ENCODE assay signal across 36 cellular contexts in the genomic region with DNA sequence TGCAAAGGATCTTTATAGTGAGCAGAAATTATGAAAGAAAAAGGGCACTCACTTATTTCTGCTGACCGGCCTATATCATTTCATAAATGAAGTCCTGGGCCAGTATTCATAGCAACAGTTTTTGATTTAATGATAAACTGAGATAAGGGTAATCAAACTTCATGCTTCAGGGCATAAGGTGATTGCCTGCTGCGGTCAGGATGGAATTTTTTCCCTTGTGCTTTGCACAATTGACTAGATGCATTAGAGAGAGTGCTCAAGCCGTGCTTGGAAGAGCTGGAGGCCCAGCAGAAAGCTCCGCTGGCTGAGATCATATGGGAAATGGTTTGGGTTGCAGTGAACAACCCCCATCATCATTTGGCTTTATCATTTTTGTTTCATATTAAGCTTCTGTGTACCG. TPM values are rescaled to one million over a fixed set of nuclear protein-coding genes. Genes with fewer than 3 reads are reported as not detected.
A peak's percentile ranks its signal among the peaks of the same experiment; 100 is the strongest.
DNase-seq lines count a peak whose midpoint lies in the region; ATAC-seq, FAIRE-seq and TF ChIP-seq lines count a peak whose summit lies in the region.
"Had no signal": no experiment of that assay in that cellular context is flagged by ENCODE, and none has a peak within 500 bp of the region (broad histone marks: within the 10 kb centered on the region; RNA-seq: fewer than 3 reads in every experiment).

No MANE protein-coding gene starts in this region.

- H3K4me3 ChIP-seq in heart left ventricle = no peak overlapping the region
- H3K4me3 ChIP-seq in small intestine (ENCODE audit: low read depth in 1 of 2, low read length in 2 of 2) = no peak overlapping the region
- H3K4me3 ChIP-seq: A549, breast epithelium, GM23248, lung, mucosa of descending colon, PC-9, prostate gland, skin epidermis had no signal

- 59 to 74% (median 68%) methylated on average over 5 of the region's 5 CpGs for WGBS in heart left ventricle, 4 donors
- 28 to 67% (median 50%) methylated on average over 5 of the region's 5 CpGs for WGBS in small intestine, 3 donors

- H3K4me1 ChIP-seq in heart left ventricle (peaks cover 0 to 66% (median 34%) of the 10 kb centered on the region in 12 donors), small intestine (ENCODE audit: control insufficient read depth in 2 of 2, insufficient read depth in 1 of 2, low read depth in 1 of 2, low read length in 1 of 2) (peaks cover 17 to 19% of the 10 kb centered on the region in 2 donors)
- H3K4me1 ChIP-seq: A549, breast epithelium, prostate gland had no signal

- intact Hi-C loops in heart left ventricle (cut with DNase I) = no loop called here
- intact Hi-C loops in cardiac septum (cut with DNase I) = no loop called here

- FAIRE-seq in RCC 7860 (lab: Jason Lieb, UNC) (peak; percentile 93), small intestine (lab: Jason Lieb, UNC) (no peak)
- FAIRE-seq: A549, colon, keratinocyte, urothelium cell line had no signal

- no peak for TF ChIP-seq CTCF in heart left ventricle (IDR thresholded peaks at IDR 0.05)

- no peak for DNase-seq in heart left ventricle
- DNase-seq in cardiac septum (ENCODE audit: low spot score) = no peak
- peak; percentile 76 for DNase-seq in RCC 7860 (ENCODE audit: low spot score)
- DNase-seq in kidney glomerular epithelial cell (lab: John Stamatoyannopoulos, UW) = peak; percentile 53
- peak; percentile 48 for DNase-seq in small intestine
- no peak for DNase-seq in SHP77 (lab: John Stamatoyannopoulos, UW)
- no peak for DNase-seq in NCI-H128 (lab: John Stamatoyannopoulos, UW; ENCODE audit: unreplicated experiment)
- DNase-seq: activated CD4-positive, alpha-beta T cell treated with anti-CD3 and anti-CD28 coated beads for 36 hours; activated T-cell treated with anti-CD3 and anti-CD28 coated beads for 4 hours; AML-193; CD4-positive, CD25-positive, alpha-beta regulatory T cell; effector CD8-positive, alpha-beta T cell; GM23248; HFFc6; mucosa of descending colon; natural killer cell; NCI-H1092; NCI-H1694 treated with DMSO at 0.1 percent for 48 hours; NCI-H526 treated with DMSO at 0.1 percent for 48 hours; occipital lobe; PC-9; SHP77 treated with DMSO at 0.1 percent for 48 hours; stimulated activated naive CD4-positive, alpha-beta T cell treated with Interleukin-2 at 50 U/mL for 16 hours had no signal

- H3K9me3 ChIP-seq in heart left ventricle (no peaks in the 10 kb centered on the region), small intestine (ENCODE audit: control insufficient read depth, low read depth) (no peaks in the 10 kb centered on the region)
- H3K9me3 ChIP-seq: A549, breast epithelium, mucosa of descending colon, prostate gland had no signal

- no peaks in the 10 kb centered on the region for H3K27me3 ChIP-seq in heart left ventricle
- no peaks in the 10 kb centered on the region for H3K27me3 ChIP-seq in small intestine (ENCODE audit: control insufficient read depth in 2 of 2, insufficient read depth in 2 of 2, low read length in 2 of 2)
- H3K27me3 ChIP-seq: breast epithelium had no signal

- no peaks in the 10 kb centered on the region for H3K36me3 ChIP-seq in heart left ventricle
- H3K36me3 ChIP-seq in small intestine (ENCODE audit: control insufficient read depth in 2 of 2, insufficient read depth in 2 of 2, low read length in 2 of 2) = peaks cover 0 to 2% of the 10 kb centered on the region in 2 donors
- H3K36me3 ChIP-seq: breast epithelium, prostate gland had no signal

- H3K27ac ChIP-seq in heart left ventricle = peak overlapping the region in 8 of 12 donors; percentile 48 to 93 (median 80)
- no peak overlapping the region for H3K27ac ChIP-seq in small intestine (ENCODE audit: low read depth in 1 of 2, low read length in 1 of 2)
- H3K27ac ChIP-seq: A549, epithelial cell of prostate, GM23248, PC-9, prostate gland, skin epidermis, VCaP had no signal

- no peak for TF ChIP-seq POLR2A in heart left ventricle (IDR thresholded peaks at IDR 0.05)

- ATAC-seq in heart left ventricle (no peak), HG03097 (IDR thresholded peaks at IDR 0.05; ENCODE audit: low FRiP score, unreplicated experiment) (no peak)
- ATAC-seq: A549; activated CD4-positive, alpha-beta T cell treated with anti-CD3 and anti-CD28 coated beads for 36 hours; mucosa of descending colon; natural killer cell had no signal

RNA-seq across cellular contexts. Expression of gene SEMA6D, which starts 10.4 kb away (rescaled TPM):
- total RNA-seq in heart left ventricle = 10 to 100 TPM in 6 of 9 donors, 1 to 10 TPM in 3; 4.9 to 23.2 (median 10.9) TPM
- polyA plus RNA-seq in heart left ventricle = 1 to 10 TPM; 2.8 to 3.1 TPM
- total RNA-seq in cardiac septum = 9.9 TPM
- polyA plus RNA-seq in small intestine = 10 to 100 TPM; 14.6 to 28.4 (median 19.4) TPM
- total RNA-seq: activated CD4-positive, alpha-beta T cell treated with anti-CD3 and anti-CD28 coated beads for 36 hours; activated T-helper 2 cell treated with anti-CD3 and anti-CD28 coated beads, Interferon-gamma antibody, Interleukin-2, Interleukin-4, amounts not matched to agents 10 μg/mL and 5 μg/mL and 100 μg/mL, durations not matched to agents 14 hours and 24 hours and 36 hours; CD4-positive, CD25-positive, alpha-beta regulatory T cell; HT-29; natural killer cell; PC-9 had no signal
- polyA plus RNA-seq: A549; CD4-positive, CD25-positive, alpha-beta regulatory T cell had no signal

Comparison
In these comparisons a context has a peak if more than half of its experiments do, and no peak if none do; other contexts are left out.
1. DNase-seq: peak in RCC 7860 (single experiment), kidney glomerular epithelial cell (single experiment) and small intestine (single experiment); none in heart left ventricle (0 of 5), cardiac septum (single experiment), SHP77 (0 of 2) and NCI-H128 (single experiment).
2. H3K27ac ChIP-seq: peak in heart left ventricle (8 of 12); none in small intestine (0 of 2).